ENCODE assay signal across 20 cellular contexts in genomic region chr12:130966443-130967030, GRCh38. TPM values are rescaled to one million over a fixed set of nuclear protein-coding genes. Genes with fewer than 3 reads are reported as not detected.
"Had no signal": no experiment of that assay in that cellular context is flagged by ENCODE, and none has a peak within 500 bp of the region (broad histone marks: within the 10 kb centered on the region; RNA-seq: fewer than 3 reads in every experiment).

No MANE protein-coding gene starts in this region.

- H3K4me3 ChIP-seq: coronary artery, esophagus squamous epithelium had no signal

- H3K4me3 Mint-ChIP-seq: activated B cell treated with CpG ODN at 0.5 μM for 24 hours; activated CD8-positive, alpha-beta T cell treated with anti-CD3 and anti-CD28 coated beads for 36 hours; activated naive CD8-positive, alpha-beta T cell treated with anti-CD3 and anti-CD28 coated beads, Interleukin-2, amount 10 ng/mL, durations not matched to agents 7 days and 5 days; activated T-cell treated with anti-CD3 and anti-CD28 coated beads, Interleukin-2, amount 50 U/mL, for 4 hours; central memory CD8-positive, alpha-beta T cell; nephron progenitor cell; stimulated activated effector memory CD8-positive, alpha-beta T cell treated with anti-CD3 and anti-CD28 coated beads, Interleukin-12 subunit alpha, Interleukin-12 subunit beta, amount 100 ng/mL, for 72 hours; T-helper 2 cell treated with Interferon-gamma antibody and Interleukin-4, amounts not matched to agents 5 μg/mL and 100 μg/mL, for 36 hours had no signal

- H3K27ac ChIP-seq: brain microvascular endothelial cell, coronary artery had no signal

- H3K36me3 Mint-ChIP-seq: activated naive CD8-positive, alpha-beta T cell treated with anti-CD3 and anti-CD28 coated beads, Interleukin-2, amount 10 ng/mL, durations not matched to agents 7 days and 5 days; stimulated activated effector memory CD8-positive, alpha-beta T cell treated with anti-CD3 and anti-CD28 coated beads, Interleukin-12 subunit alpha, Interleukin-12 subunit beta, amount 100 ng/mL, for 72 hours had no signal

- H3K36me3 ChIP-seq: brain microvascular endothelial cell, esophagus squamous epithelium had no signal

- DNase-seq: activated B cell treated with CpG ODN at 0.5 μM for 24 hours; activated CD4-positive, alpha-beta T cell treated with anti-CD3 and anti-CD28 coated beads for 48 hours; activated CD8-positive, alpha-beta T cell treated with anti-CD3 and anti-CD28 coated beads for 36 hours; activated naive CD8-positive, alpha-beta T cell treated with anti-CD3 and anti-CD28 coated beads, Interleukin-2, amount 10 ng/mL, durations not matched to agents 7 days and 5 days; activated T-cell treated with anti-CD3 and anti-CD28 coated beads, Interleukin-2, amount 50 U/mL, for 4 hours; brain microvascular endothelial cell; effector CD8-positive, alpha-beta T cell; esophagus squamous epithelium; hippocampal formation; kidney; left ventricle myocardium superior; nephron progenitor cell; stimulated activated CD4-positive, alpha-beta T cell treated with anti-CD3 and anti-CD28 coated beads, Interleukin-12 subunit alpha, Interleukin-12 subunit beta, amount 100 ng/mL, for 4 hours; stimulated activated CD4-positive, alpha-beta T cell treated with anti-CD3 and anti-CD28 coated beads, Interleukin-2, amount 100 ng/mL, for 24 hours had no signal

- H3K27ac Mint-ChIP-seq: activated B cell treated with CpG ODN at 0.5 μM for 24 hours; activated CD8-positive, alpha-beta T cell treated with anti-CD3 and anti-CD28 coated beads for 36 hours; activated naive CD8-positive, alpha-beta T cell treated with anti-CD3 and anti-CD28 coated beads, Interleukin-2, amount 10 ng/mL, durations not matched to agents 7 days and 5 days; nephron progenitor cell; stimulated activated effector memory CD8-positive, alpha-beta T cell treated with anti-CD3 and anti-CD28 coated beads, Interleukin-12 subunit alpha, Interleukin-12 subunit beta, amount 100 ng/mL, for 72 hours; T-helper 2 cell treated with Interferon-gamma antibody and Interleukin-4, amounts not matched to agents 5 μg/mL and 100 μg/mL, for 36 hours had no signal

- FAIRE-seq: endothelial cell of umbilical vein, kidney had no signal

- H3K9me3 Mint-ChIP-seq: activated B cell treated with CpG ODN at 0.5 μM for 24 hours; activated CD8-positive, alpha-beta T cell treated with anti-CD3 and anti-CD28 coated beads for 36 hours; activated naive CD8-positive, alpha-beta T cell treated with anti-CD3 and anti-CD28 coated beads, Interleukin-2, amount 10 ng/mL, durations not matched to agents 7 days and 5 days; activated T-cell treated with anti-CD3 and anti-CD28 coated beads, Interleukin-2, amount 50 U/mL, for 4 hours; central memory CD8-positive, alpha-beta T cell; nephron progenitor cell; stimulated activated effector memory CD8-positive, alpha-beta T cell treated with anti-CD3 and anti-CD28 coated beads, Interleukin-12 subunit alpha, Interleukin-12 subunit beta, amount 100 ng/mL, for 72 hours; T-helper 2 cell treated with Interferon-gamma antibody and Interleukin-4, amounts not matched to agents 5 μg/mL and 100 μg/mL, for 36 hours had no signal

- H3K9me3 ChIP-seq: esophagus squamous epithelium had no signal

- H3K4me1 Mint-ChIP-seq: activated naive CD8-positive, alpha-beta T cell treated with anti-CD3 and anti-CD28 coated beads, Interleukin-2, amount 10 ng/mL, durations not matched to agents 7 days and 5 days; central memory CD8-positive, alpha-beta T cell; stimulated activated effector memory CD8-positive, alpha-beta T cell treated with anti-CD3 and anti-CD28 coated beads, Interleukin-12 subunit alpha, Interleukin-12 subunit beta, amount 100 ng/mL, for 72 hours had no signal

- H3K27me3 ChIP-seq: brain microvascular endothelial cell, esophagus squamous epithelium had no signal

RNA-seq across cellular contexts. Expression of gene ADGRD1, which starts 12.8 kb away (rescaled TPM):
- total RNA-seq: activated naive CD8-positive, alpha-beta T cell treated with anti-CD3 and anti-CD28 coated beads, Interleukin-2, amount 10 ng/mL, durations not matched to agents 7 days and 5 days; endothelial cell of umbilical vein; pulmonary artery endothelial cell had no signal
